In the genomic region with DNA sequence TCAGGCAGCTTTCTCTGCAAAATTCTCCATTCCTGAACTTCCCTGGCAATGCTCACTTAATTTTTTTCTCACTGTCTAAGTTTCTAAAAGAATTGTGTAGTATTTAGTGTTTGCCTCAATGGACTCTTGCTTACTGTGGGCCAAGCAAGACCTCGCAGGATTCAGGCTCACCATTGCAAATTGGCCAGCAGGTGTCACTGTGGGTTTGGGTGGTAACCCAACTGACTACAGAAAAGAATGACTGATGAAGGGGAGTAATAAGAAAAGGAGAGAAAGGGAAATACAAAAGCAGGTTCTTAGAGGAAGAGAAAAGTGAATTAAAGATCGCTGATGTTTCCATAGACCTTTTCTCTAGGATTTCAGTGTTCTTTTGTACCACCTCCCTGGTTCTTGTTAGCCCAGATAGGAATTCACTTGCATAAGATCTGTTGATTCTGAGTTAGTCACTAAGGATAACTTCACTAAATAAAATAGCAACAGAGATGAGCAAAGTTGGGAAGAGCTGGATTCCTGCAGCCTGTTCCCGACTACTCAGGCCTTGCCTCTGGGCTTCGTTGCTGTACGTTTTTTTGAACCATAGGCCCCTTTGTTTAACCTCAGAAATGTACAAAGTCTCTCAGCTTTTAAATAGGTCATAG, we compare ENCODE assay signal across 7 cellular contexts.
DNase-seq lines count a peak whose midpoint lies in the region; TF ChIP-seq lines count a peak whose summit lies in the region.

No MANE protein-coding gene starts in this region.

- no peak overlapping the region for H3K27ac Mint-ChIP-seq in T-helper 2 cell treated with Interferon-gamma antibody and Interleukin-4, amounts not matched to agents 5 μg/mL and 100 μg/mL, for 36 hours

- H3K4me1 Mint-ChIP-seq in T-helper 2 cell treated with Interferon-gamma antibody and Interleukin-4, amounts not matched to agents 5 μg/mL and 100 μg/mL, for 36 hours (ENCODE audit: low read depth): no peaks in the 10 kb centered on the region

- H3K9me3 Mint-ChIP-seq in T-helper 2 cell treated with Interferon-gamma antibody and Interleukin-4, amounts not matched to agents 5 μg/mL and 100 μg/mL, for 36 hours: no peaks in the 10 kb centered on the region

- POLR2A ChIA-PET in GM10248 (lab: Yijun Ruan, JAX): no interaction called here

- peak; percentile 51 for DNase-seq in GM10248 (ENCODE audit: extremely low spot score)
- DNase-seq in HCEC 1CT: peak; percentile 50
- DNase-seq in MV-4-11 (lab: John Stamatoyannopoulos, UW): peak; percentile 46
- DNase-seq in T-helper 2 cell treated with Interferon-gamma antibody and Interleukin-4, amounts not matched to agents 5 μg/mL and 100 μg/mL, for 36 hours (ENCODE audit: low spot score): peak; percentile 14
- DNase-seq in cerebellum (ENCODE audit: low spot score): peak; percentile 42
- peak; percentile 93 for DNase-seq in left kidney (ENCODE audit: low read depth, low spot score)
- DNase-seq in stimulated activated CD4-positive, alpha-beta T cell treated with anti-CD3 and anti-CD28 coated beads, Interleukin-4, amount 100 ng/mL, for 1 hour: peak; percentile 41

- H3K4me3 Mint-ChIP-seq in T-helper 2 cell treated with Interferon-gamma antibody and Interleukin-4, amounts not matched to agents 5 μg/mL and 100 μg/mL, for 36 hours: no peak overlapping the region

- CTCF ChIA-PET in GM10248 (lab: Yijun Ruan, JAX): interaction anchor here (0.7 to 4.4 kb wide), 28 partner anchors 9 to 809 kb away, joined by 3 to 47 read pairs (median 4); a partner anchor contains a TSS

- no peaks in the 10 kb centered on the region for H3K36me3 Mint-ChIP-seq in T-helper 2 cell treated with Interferon-gamma antibody and Interleukin-4, amounts not matched to agents 5 μg/mL and 100 μg/mL, for 36 hours (ENCODE audit: low read depth)

- peak; percentile 93 for TF ChIP-seq CTCF in GM10248 (IDR thresholded peaks at IDR 0.05; ENCODE audit: control extremely low read depth, extremely low read depth, low read depth, missing control alignments)

- peaks cover 5% of the 10 kb centered on the region for H3K27me3 Mint-ChIP-seq in T-helper 2 cell treated with Interferon-gamma antibody and Interleukin-4, amounts not matched to agents 5 μg/mL and 100 μg/mL, for 36 hours (ENCODE audit: low read depth)

Comparison
In these comparisons a context has a peak if more than half of its experiments do, and no peak if none do; other contexts are left out.
1. Peak in every context shown above with its lines: DNase-seq.
2. DNase-seq: peak in every context shown above with its lines; median percentile 93 in left kidney; 51 in GM10248; 50 in HCEC 1CT; 46 in MV-4-11; 42 in cerebellum; 41 in stimulated activated CD4-positive, alpha-beta T cell treated with anti-CD3 and anti-CD28 coated beads, Interleukin-4, amount 100 ng/mL, for 1 hour; 14 in T-helper 2 cell treated with Interferon-gamma antibody and Interleukin-4, amounts not matched to agents 5 μg/mL and 100 μg/mL, for 36 hours.